ENCODE assay signal across 8 cellular contexts in genomic region chr11:59551651-59552521, GRCh38. TPM values are rescaled to one million over a fixed set of nuclear protein-coding genes. Genes with fewer than 3 reads are reported as not detected.
DNase-seq lines count a peak whose midpoint lies in the region; ATAC-seq and TF ChIP-seq lines count a peak whose summit lies in the region.

No MANE protein-coding gene starts in this region.

- H3K9me3 ChIP-seq in SU-DHL-6 (ENCODE audit: insufficient read depth, low read length) (no peaks in the 10 kb centered on the region), endodermal cell (ENCODE audit: control insufficient read depth, low read length) (no peaks in the 10 kb centered on the region), muscle layer of duodenum (ENCODE audit: control insufficient read depth in 1 of 2, low read length in 2 of 2) (no peaks in the 10 kb centered on the region)

- peak overlapping the region; percentile 62 for H3K27ac Mint-ChIP-seq in endodermal cell

- 5 to 7% methylated on average over 12 to 29 of the region's 30 CpGs for WGBS in endodermal cell (ENCODE audit: insufficient coverage in 1 of 2, insufficient read length in 1 of 2), 2 experiments

- no peak for TF ChIP-seq CTCF in C4-2B (conservative IDR thresholded peaks at IDR 0.05)
- TF ChIP-seq CTCF in SU-DHL-6 (IDR thresholded peaks at IDR 0.05; ENCODE audit: insufficient read depth, low read length, poor library complexity, severe bottlenecking), result no peak
- TF ChIP-seq CTCF in endodermal cell (conservative IDR thresholded peaks at IDR 0.05), result no peak

- ATAC-seq in GM21717 (IDR thresholded peaks at IDR 0.05; ENCODE audit: unreplicated experiment) (no peak), HG03565 (IDR thresholded peaks at IDR 0.05; ENCODE audit: unreplicated experiment) (no peak)

- no peaks in the 10 kb centered on the region for H3K36me3 Mint-ChIP-seq in endodermal cell (ENCODE audit: low read depth)

- DNase-seq in HT1080 (ENCODE audit: low read depth), result peak; percentile 70
- DNase-seq in endodermal cell, result peak; percentile 71
- DNase-seq in activated gamma-delta T cell treated with Interleukin-2 at 50 U/mL for 16 hours, result no peak

- H3F3A ChIP-seq in SU-DHL-6 (ENCODE audit: insufficient read depth), result peaks cover 35% of the 10 kb centered on the region

- H3K36me3 ChIP-seq in SU-DHL-6 (ENCODE audit: low read length) (no peaks in the 10 kb centered on the region), endodermal cell (ENCODE audit: control insufficient read depth, insufficient read depth, low read length) (no peaks in the 10 kb centered on the region), muscle layer of duodenum (ENCODE audit: control insufficient read depth in 1 of 2, insufficient read depth in 2 of 2, low read length in 2 of 2) (no peaks in the 10 kb centered on the region)

- peak overlapping the region; percentile 35 for H3K27ac ChIP-seq in C4-2B
- no peak overlapping the region for H3K27ac ChIP-seq in SU-DHL-6 (ENCODE audit: low read depth, low read length)
- H3K27ac ChIP-seq in endodermal cell (ENCODE audit: low read depth, low read length), result no peak overlapping the region
- peak overlapping the region; percentile 89 for H3K27ac ChIP-seq in muscle layer of duodenum (ENCODE audit: low read length)

- no peaks in the 10 kb centered on the region for H3K79me2 ChIP-seq in SU-DHL-6 (ENCODE audit: insufficient read depth, low read length)

- no peaks in the 10 kb centered on the region for H4K20me1 ChIP-seq in SU-DHL-6 (ENCODE audit: low read depth, low read length)

- no peak overlapping the region for H3K9ac ChIP-seq in SU-DHL-6 (ENCODE audit: low read length)
- H3K9ac ChIP-seq in endodermal cell (ENCODE audit: extremely low read depth, low read length, poor library complexity, severe bottlenecking), result peak overlapping the region; percentile 41

- peak overlapping the region; percentile 75 for H3K4me3 Mint-ChIP-seq in endodermal cell

- H3K27me3 ChIP-seq in SU-DHL-6 (ENCODE audit: low read length) (no peaks in the 10 kb centered on the region), endodermal cell (ENCODE audit: control insufficient read depth, insufficient read depth, low read length, poor library complexity, severe bottlenecking) (no peaks in the 10 kb centered on the region), muscle layer of duodenum (ENCODE audit: low read depth, low read length) (no peaks in the 10 kb centered on the region)

- peak overlapping the region; percentile 73 for H3K4me2 ChIP-seq in SU-DHL-6 (ENCODE audit: low read depth, low read length, poor library complexity, severe bottlenecking)

- no peaks in the 10 kb centered on the region for H3K9me2 ChIP-seq in SU-DHL-6 (replicated peaks; ENCODE audit: insufficient read depth, low read length)

- no peaks in the 10 kb centered on the region for H3K9me3 Mint-ChIP-seq in endodermal cell

- H3K4me1 Mint-ChIP-seq in endodermal cell, result peaks cover 16% of the 10 kb centered on the region

- peaks cover 6% of the 10 kb centered on the region for H3K27me3 Mint-ChIP-seq in endodermal cell (ENCODE audit: insufficient read depth)

- H3K4me3 ChIP-seq in SU-DHL-6 (ENCODE audit: insufficient read depth, low read length, poor library complexity, severe bottlenecking) (peak overlapping the region; percentile 54), endodermal cell (ENCODE audit: low read length) (peak overlapping the region; percentile 97), muscle layer of duodenum (ENCODE audit: low read depth in 1 of 2, low read length in 2 of 2) (peak overlapping the region; percentile 63 to 79)

- no peak overlapping the region for H2AFZ ChIP-seq in SU-DHL-6 (ENCODE audit: low read depth, low read length, severe bottlenecking)

- H3K4me1 ChIP-seq in endodermal cell (ENCODE audit: control insufficient read depth, insufficient read depth, low read length), result no peaks in the 10 kb centered on the region
- no peaks in the 10 kb centered on the region for H3K4me1 ChIP-seq in muscle layer of duodenum (ENCODE audit: control insufficient read depth in 1 of 2, insufficient read depth in 2 of 2, low read length in 2 of 2)

RNA-seq across cellular contexts. Expression of gene OR4D9, which starts 40.5 kb away (rescaled TPM):
- total RNA-seq in HT1080 (2014; rRNA removed; shearing (Covaris generic)), result not detected in 2 replicates
- polyA plus RNA-seq in HT1080 (2015; cell fraction: cytosol; rRNA removed), result not detected in 2 replicates
- polyA plus RNA-seq in HT1080 (2015; cell fraction: nucleus; rRNA removed), result not detected in 2 replicates
- total RNA-seq in endodermal cell, result not detected
- not detected for polyA plus RNA-seq in endodermal cell (2013, experiment 1 of 2)
- not detected for polyA plus RNA-seq in endodermal cell (2013, experiment 2 of 2)

RNA-seq across cellular contexts. Expression of gene OR4D11, which starts 48.5 kb away (rescaled TPM):
- not detected in 2 replicates for total RNA-seq in HT1080 (2014; rRNA removed; shearing (Covaris generic))
- polyA plus RNA-seq in HT1080 (2015; cell fraction: cytosol; rRNA removed), result not detected in 2 replicates
- polyA plus RNA-seq in HT1080 (2015; cell fraction: nucleus; rRNA removed), result not detected in 2 replicates
- total RNA-seq in endodermal cell, result not detected
- polyA plus RNA-seq in endodermal cell (2013, experiment 1 of 2), result not detected
- not detected for polyA plus RNA-seq in endodermal cell (2013, experiment 2 of 2)

Comparison
In these comparisons a context has a peak if more than half of its experiments do, and no peak if none do; other contexts are left out.
1. H3K27ac ChIP-seq: peak in C4-2B (single experiment) and muscle layer of duodenum (single experiment); none in SU-DHL-6 (single experiment) and endodermal cell (single experiment).
2. Peak in every context shown above with its lines, with median percentiles within 50 percentile points of each other: H3K4me3 ChIP-seq.